In the genomic region with DNA sequence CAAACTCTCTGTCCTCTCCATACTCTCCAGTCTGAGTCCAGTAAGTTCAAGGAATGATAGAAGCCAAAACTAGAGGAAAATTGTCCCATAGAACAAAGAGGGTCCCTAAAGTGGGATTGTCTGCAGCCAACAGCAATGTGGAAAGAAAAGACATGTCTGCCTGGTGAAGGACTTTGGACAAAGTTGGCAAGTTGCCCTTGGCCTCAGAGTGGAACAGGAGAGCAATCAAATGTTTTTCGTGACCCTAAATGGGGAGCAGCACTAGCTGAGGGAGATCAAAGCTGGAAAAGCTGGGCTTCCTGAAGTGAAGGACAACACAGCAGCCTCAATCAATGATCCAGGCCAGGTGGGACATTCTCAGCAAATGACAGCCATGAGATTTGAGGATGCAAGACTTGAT, we compare ENCODE assay signal across 28 cellular contexts.
"Had no signal": no experiment of that assay in that cellular context is flagged by ENCODE, and none has a peak within 500 bp of the region (broad histone marks: within the 10 kb centered on the region; RNA-seq: fewer than 3 reads in every experiment).

No MANE protein-coding gene starts in this region.

- FAIRE-seq: colon, endometrium, endothelial cell of umbilical vein, frontal cortex had no signal

- H3K9me3 ChIP-seq: colonic mucosa, esophagus squamous epithelium, gastrocnemius medialis had no signal

- DNase-seq: colonic mucosa; cortex of kidney; dermis blood vessel endothelial cell; dorsolateral prefrontal cortex; effector CD4-positive, alpha-beta T cell; effector CD8-positive, alpha-beta T cell; effector memory CD4-positive, alpha-beta T cell; effector memory CD8-positive, alpha-beta T cell; endodermal cell; erythroblast; esophagus squamous epithelium; foreskin fibroblast; foreskin keratinocyte; foreskin melanocyte; gastrocnemius medialis; glutamatergic neuron; head of caudate nucleus; heart left ventricle; heart right ventricle had no signal

- H3K27me3 ChIP-seq: colonic mucosa, esophagus muscularis mucosa, esophagus squamous epithelium, foreskin keratinocyte, gastrocnemius medialis, heart left ventricle, heart right ventricle had no signal

- H3K4me1 ChIP-seq: colonic mucosa, esophagus muscularis mucosa, esophagus squamous epithelium, foreskin keratinocyte, gastrocnemius medialis, gastroesophageal sphincter, heart left ventricle, heart right ventricle had no signal

- H3K36me3 ChIP-seq: colonic mucosa, esophagus muscularis mucosa, esophagus squamous epithelium, gastrocnemius medialis, gastroesophageal sphincter, heart left ventricle, heart right ventricle had no signal

- ATAC-seq: effector memory CD8-positive, alpha-beta T cell; esophagus mucosa; foreskin keratinocyte; gastrocnemius medialis; gastroesophageal sphincter; heart left ventricle; heart right ventricle had no signal

- H3K27ac ChIP-seq: colonic mucosa, coronary artery, dorsolateral prefrontal cortex, epithelial cell of prostate, esophagus muscularis mucosa, esophagus squamous epithelium, foreskin keratinocyte, gastrocnemius medialis, gastroesophageal sphincter, heart left ventricle, heart right ventricle had no signal

- H3K4me3 ChIP-seq: colonic mucosa, coronary artery, dorsolateral prefrontal cortex, esophagus muscularis mucosa, esophagus squamous epithelium, gastrocnemius medialis, gastroesophageal sphincter, heart left ventricle, heart right ventricle had no signal
